18 cellular contexts compared by ENCODE assay signal in genomic region chr3:105316307-105316706, GRCh38. TPM values are rescaled to one million over a fixed set of nuclear protein-coding genes. Genes with fewer than 3 reads are reported as not detected.
DNase-seq lines count a peak whose midpoint lies in the region; ATAC-seq and TF ChIP-seq lines count a peak whose summit lies in the region.
"Had no signal": no experiment of that assay in that cellular context is flagged by ENCODE, and none has a peak within 500 bp of the region (broad histone marks: within the 10 kb centered on the region; RNA-seq: fewer than 3 reads in every experiment).

No MANE protein-coding gene starts in this region.

- H3K27me3 ChIP-seq in OCI-LY3 (ENCODE audit: low read depth, low read length) (no peaks in the 10 kb centered on the region), upper lobe of right lung (no peaks in the 10 kb centered on the region)
- H3K27me3 ChIP-seq: BE2C, BLaER1 had no signal

- H2AFZ ChIP-seq in OCI-LY3 (ENCODE audit: low read depth, low read length), result no peak overlapping the region

- H3K27ac ChIP-seq in OCI-LY3 (ENCODE audit: low read length), result peak overlapping the region; percentile 13; the same call in 1 of the 2 replicates
- peak overlapping the region; percentile 33 for H3K27ac ChIP-seq in upper lobe of right lung
- H3K27ac ChIP-seq: BLaER1 had no signal

- DNase-seq in upper lobe of right lung, result no peak
- DNase-seq in naive thymus-derived CD8-positive, alpha-beta T cell, result no peak
- no peak for DNase-seq in NCI-H510A (lab: John Stamatoyannopoulos, UW)
- DNase-seq: 8988T; ACHN; BE2C; C1 segment of cervical spinal cord; Caco-2; Calu3; CD4-positive, alpha-beta T cell; CD8-positive, alpha-beta T cell; DMS79 treated with DMSO at 0.1 percent for 48 hours; GF-D8 had no signal

- H4K20me1 ChIP-seq in OCI-LY3 (ENCODE audit: insufficient read depth, low read length), result no peaks in the 10 kb centered on the region
- H4K20me1 ChIP-seq: BLaER1 had no signal

- no peaks in the 10 kb centered on the region for H3K27me3 Mint-ChIP-seq in naive thymus-derived CD8-positive, alpha-beta T cell
- H3K27me3 Mint-ChIP-seq: CD4-positive, alpha-beta T cell had no signal

- H3K4me1 ChIP-seq in OCI-LY3 (ENCODE audit: low read length), result peaks cover 38% of the 10 kb centered on the region
- H3K4me1 ChIP-seq in upper lobe of right lung, result no peaks in the 10 kb centered on the region
- H3K4me1 ChIP-seq: BE2C, BLaER1, Caco-2 had no signal

- TF ChIP-seq CTCF in OCI-LY3 (IDR thresholded peaks at IDR 0.05; ENCODE audit: low read depth, low read length) (no peak), upper lobe of right lung (IDR thresholded peaks at IDR 0.05) (no peak)

- peak overlapping the region; percentile 51 for H3K4me2 ChIP-seq in OCI-LY3 (ENCODE audit: low read length)
- H3K4me2 ChIP-seq: BLaER1 had no signal

- H3K36me3 ChIP-seq in OCI-LY3 (replicated peaks; ENCODE audit: low read depth, low read length), result peaks cover 10% of the 10 kb centered on the region
- no peaks in the 10 kb centered on the region for H3K36me3 ChIP-seq in upper lobe of right lung
- H3K36me3 ChIP-seq: BE2C, BLaER1 had no signal

- POLR2A ChIA-PET in naive thymus-derived CD8-positive, alpha-beta T cell (lab: Charles Lee), result no interaction called here

- H3K27ac Mint-ChIP-seq in naive thymus-derived CD8-positive, alpha-beta T cell, result no peak overlapping the region
- H3K27ac Mint-ChIP-seq: CD14-positive monocyte; CD4-positive, alpha-beta T cell; CD8-positive, alpha-beta T cell had no signal

- H3K9ac ChIP-seq in OCI-LY3 (ENCODE audit: low read length), result no peak overlapping the region
- H3K9ac ChIP-seq: BLaER1 had no signal

- ATAC-seq in HG02870 (IDR thresholded peaks at IDR 0.05; ENCODE audit: unreplicated experiment) (peak; percentile 49), upper lobe of right lung (peak; percentile 57), HG03457 (IDR thresholded peaks at IDR 0.05; ENCODE audit: unreplicated experiment) (no peak)
- no peak for ATAC-seq in naive thymus-derived CD8-positive, alpha-beta T cell
- ATAC-seq: CD8-positive, alpha-beta T cell had no signal

- no peaks in the 10 kb centered on the region for H3K36me3 Mint-ChIP-seq in naive thymus-derived CD8-positive, alpha-beta T cell
- H3K36me3 Mint-ChIP-seq: CD14-positive monocyte; CD8-positive, alpha-beta T cell had no signal

- no peaks in the 10 kb centered on the region for H3K79me2 ChIP-seq in OCI-LY3 (ENCODE audit: low read length)

- H3K4me3 ChIP-seq in OCI-LY3 (ENCODE audit: low read length), result peak overlapping the region; percentile 2; the same call in 1 of the 2 replicates
- H3K4me3 ChIP-seq in upper lobe of right lung, result no peak overlapping the region
- H3K4me3 ChIP-seq: BLaER1 had no signal

- H3K9me3 ChIP-seq in OCI-LY3 (ENCODE audit: insufficient read depth, low read length) (no peaks in the 10 kb centered on the region), upper lobe of right lung (no peaks in the 10 kb centered on the region)
- H3K9me3 ChIP-seq: BE2C, BLaER1, Caco-2 had no signal

- H3K4me1 Mint-ChIP-seq in naive thymus-derived CD8-positive, alpha-beta T cell, result no peaks in the 10 kb centered on the region

- intact Hi-C loops in upper lobe of right lung (cut with DNase I), result no loop called here

- H3K9me3 Mint-ChIP-seq in naive thymus-derived CD8-positive, alpha-beta T cell, result peaks cover 0 to 4% (median 0%) of the 10 kb centered on the region in 9 donors
- H3K9me3 Mint-ChIP-seq: CD4-positive, alpha-beta T cell; CD8-positive, alpha-beta T cell had no signal

- H3K4me3 Mint-ChIP-seq in naive thymus-derived CD8-positive, alpha-beta T cell, result no peak overlapping the region
- H3K4me3 Mint-ChIP-seq: CD14-positive monocyte; CD4-positive, alpha-beta T cell; CD8-positive, alpha-beta T cell had no signal

RNA-seq across cellular contexts. Expression of gene ALCAM, which starts 50.4 kb away (rescaled TPM):
- total RNA-seq in upper lobe of right lung, result 202 TPM
- total RNA-seq in naive thymus-derived CD8-positive, alpha-beta T cell, result 1 to 10 TPM; 2.7 to 3.1 TPM
- polyA plus RNA-seq in naive thymus-derived CD8-positive, alpha-beta T cell, result 1 to 10 TPM in 2 of 3 donors, under 1 TPM in 1; 0.41 to 1.8 (median 1.5) TPM

Comparison
In these comparisons a context has a peak if more than half of its experiments do, and no peak if none do; other contexts are left out.
1. ATAC-seq: peak in HG02870 (single experiment) and upper lobe of right lung (single experiment); none in HG03457 (single experiment) and naive thymus-derived CD8-positive, alpha-beta T cell (0 of 2).
2. RNA of gene ALCAM, which starts 50.4 kb away (total RNA-seq): 202 TPM in upper lobe of right lung (single experiment); 2.7 to 3.1 TPM in naive thymus-derived CD8-positive, alpha-beta T cell; every median in the first group is over 10 times any median in the second.